In the genomic region with DNA sequence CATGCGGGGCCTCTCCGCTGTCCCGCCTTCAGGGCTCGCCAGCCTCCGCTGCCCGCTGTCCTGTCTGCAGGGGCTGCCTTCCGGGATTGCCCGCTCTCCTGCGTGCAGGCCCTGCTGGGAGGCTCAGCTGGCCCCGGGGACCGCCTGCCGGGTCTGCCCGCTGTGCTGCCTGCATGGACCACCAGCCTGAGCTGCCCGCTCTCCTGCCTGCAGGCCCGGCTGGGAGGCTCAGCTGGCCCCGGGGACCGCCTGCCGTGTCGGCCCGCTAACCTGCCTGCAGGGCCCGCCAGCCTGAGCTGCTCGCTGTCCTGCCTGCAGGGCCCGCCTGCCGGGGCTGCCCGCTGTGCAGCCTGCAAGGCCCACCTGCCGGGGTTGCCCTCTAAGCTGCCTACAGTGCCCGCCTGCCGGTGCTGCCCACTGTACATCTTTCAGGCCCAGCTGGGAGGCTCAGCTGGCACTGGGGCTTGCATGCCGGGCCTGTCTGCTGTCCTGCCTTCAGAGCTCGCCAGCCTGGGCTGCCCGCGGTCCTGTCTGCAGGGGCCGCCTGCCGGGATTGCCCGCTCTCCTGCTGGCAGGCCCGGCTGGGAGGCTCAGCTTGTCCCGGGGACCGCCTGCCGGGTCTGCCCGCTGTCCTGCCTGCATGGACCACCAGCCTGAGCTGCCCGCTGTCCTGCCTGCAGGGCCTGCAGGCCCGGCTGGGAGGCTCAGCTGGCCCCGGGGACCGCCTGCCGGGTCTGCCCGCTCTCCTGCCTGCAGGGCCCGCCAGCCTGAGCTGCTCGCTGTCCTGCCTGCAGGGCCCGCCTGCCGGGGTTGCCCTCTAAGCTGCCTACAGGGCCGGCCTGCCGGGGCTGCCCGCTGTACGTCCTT, we compare ENCODE assay signal across 8 cellular contexts.
A peak's percentile ranks its signal among the peaks of the same experiment; 100 is the strongest.
DNase-seq lines count a peak whose midpoint lies in the region; ATAC-seq, FAIRE-seq and TF ChIP-seq lines count a peak whose summit lies in the region.
"Had no signal": no experiment of that assay in that cellular context is flagged by ENCODE, and none has a peak within 500 bp of the region (broad histone marks: within the 10 kb centered on the region; RNA-seq: fewer than 3 reads in every experiment).

No MANE protein-coding gene starts in this region.

- intact Hi-C loops in dendritic cell treated with granulocyte-macrophage colony-stimulating factor and Interleukin-4, amounts not matched to agents 40 ng/mL and 50 ng/mL, for 4 days (cut with micrococcal nuclease), result no loop called here

- no peak for TF ChIP-seq CTCF in VCaP (conservative IDR thresholded peaks at IDR 0.05)

- H3K36me3 Mint-ChIP-seq in dendritic cell treated with granulocyte-macrophage colony-stimulating factor and Interleukin-4, amounts not matched to agents 40 ng/mL and 50 ng/mL, for 4 days (ENCODE audit: low read depth), result no peaks in the 10 kb centered on the region

- DNase-seq in pulmonary artery endothelial cell (ENCODE audit: low read depth, low spot score) (peak; percentile 2), urothelium cell line (ENCODE audit: low spot score) (peak; percentile 43)

- H3K4me3 Mint-ChIP-seq in dendritic cell treated with granulocyte-macrophage colony-stimulating factor and Interleukin-4, amounts not matched to agents 40 ng/mL and 50 ng/mL, for 4 days, result peak overlapping the region; percentile 62

- H3K27me3 Mint-ChIP-seq in dendritic cell treated with granulocyte-macrophage colony-stimulating factor and Interleukin-4, amounts not matched to agents 40 ng/mL and 50 ng/mL, for 4 days, result peaks cover 3% of the 10 kb centered on the region

- peak overlapping the region; percentile 51 for H3K27ac ChIP-seq in VCaP

- FAIRE-seq in urothelium cell line (lab: Jason Lieb, UNC), result no peak

- H3K9me3 Mint-ChIP-seq in dendritic cell treated with granulocyte-macrophage colony-stimulating factor and Interleukin-4, amounts not matched to agents 40 ng/mL and 50 ng/mL, for 4 days, result peaks cover 86% of the 10 kb centered on the region

- H3K27ac Mint-ChIP-seq in dendritic cell treated with granulocyte-macrophage colony-stimulating factor and Interleukin-4, amounts not matched to agents 40 ng/mL and 50 ng/mL, for 4 days, result peak overlapping the region; percentile 22

- ATAC-seq in HG02981 (IDR thresholded peaks at IDR 0.05; ENCODE audit: unreplicated experiment) (peak; percentile 58), GM18502 (IDR thresholded peaks at IDR 0.05; ENCODE audit: poor library complexity, unreplicated experiment) (no peak), GM21619 (IDR thresholded peaks at IDR 0.05; ENCODE audit: unreplicated experiment) (no peak)
- ATAC-seq: Panc1 had no signal

- no peaks in the 10 kb centered on the region for H3K4me1 Mint-ChIP-seq in dendritic cell treated with granulocyte-macrophage colony-stimulating factor and Interleukin-4, amounts not matched to agents 40 ng/mL and 50 ng/mL, for 4 days (ENCODE audit: low read depth)
